In the genomic region with DNA sequence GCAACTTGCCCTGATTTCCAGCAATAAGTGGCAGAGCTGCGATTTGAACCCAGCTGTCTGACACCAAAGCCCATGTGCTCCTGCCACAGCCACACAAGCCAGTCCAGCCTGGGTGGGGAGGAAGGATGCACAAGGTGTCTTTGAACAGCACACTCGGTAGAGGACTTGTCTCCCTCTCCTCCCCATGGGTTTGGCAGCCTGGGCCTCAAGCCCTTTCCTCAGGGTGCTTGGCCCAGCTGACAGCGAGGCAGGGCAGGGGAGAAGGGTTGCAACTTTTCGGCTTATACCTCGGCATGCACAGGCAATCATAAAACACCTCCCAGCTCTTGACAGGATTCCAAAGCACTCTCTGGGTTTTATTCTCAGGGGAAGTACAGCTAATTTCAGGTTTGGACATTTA, we compare ENCODE assay signal across 1 cellular context.
TF ChIP-seq lines count a peak whose summit lies in the region.

No MANE protein-coding gene starts in this region.

TF ChIP-seq in H1, 55 proteins besides CTCF, POLR2A, EP300 and RAD21:
- TF ChIP-seq, protein P1, sequence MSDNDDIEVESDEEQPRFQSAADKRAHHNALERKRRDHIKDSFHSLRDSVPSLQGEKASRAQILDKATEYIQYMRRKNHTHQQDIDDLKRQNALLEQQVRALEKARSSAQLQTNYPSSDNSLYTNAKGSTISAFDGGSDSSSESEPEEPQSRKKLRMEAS (IDR thresholded peaks at IDR 0.05): no peak
- TF ChIP-seq CBX8 (IDR thresholded peaks at IDR 0.05; ENCODE audit: borderline replicate concordance, low read depth, low read length) (no peak), BACH1 (IDR thresholded peaks at IDR 0.05; ENCODE audit: low read length) (no peak), POLR2AphosphoS5 (IDR thresholded peaks at IDR 0.05; ENCODE audit: low read depth, low read length) (peak; percentile 19; the same call in 1 of the 2 replicates)
